22 cellular contexts compared by ENCODE assay signal in the genomic region with DNA sequence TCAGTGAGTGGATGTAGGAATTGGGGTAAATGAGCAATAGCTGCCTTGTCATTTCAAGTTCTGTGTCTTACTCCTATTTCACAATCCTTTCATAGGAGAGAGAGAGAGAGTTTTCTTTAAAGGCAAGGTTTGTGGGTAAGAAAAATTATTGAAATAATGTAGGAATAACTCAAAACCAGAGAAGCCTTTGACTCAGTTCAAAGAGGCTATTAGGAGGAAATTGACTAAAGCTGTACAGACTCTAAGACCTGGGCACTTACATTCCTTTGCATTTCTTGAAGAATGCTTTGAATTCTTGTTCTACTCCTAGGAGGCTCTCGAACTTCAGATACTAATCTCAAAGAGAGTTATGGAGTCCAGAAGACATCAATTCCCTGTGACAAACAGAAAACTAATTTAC.
DNase-seq lines count a peak whose midpoint lies in the region; ATAC-seq, FAIRE-seq and TF ChIP-seq lines count a peak whose summit lies in the region.
"Had no signal": no experiment of that assay in that cellular context is flagged by ENCODE, and none has a peak within 500 bp of the region (broad histone marks: within the 10 kb centered on the region; RNA-seq: fewer than 3 reads in every experiment).

No MANE protein-coding gene starts in this region.

- TF ChIP-seq POLR2A in HepG2 (IDR thresholded peaks at IDR 0.05; ENCODE audit: insufficient read depth in 1 of 2, low read depth in 2 of 2, low read length in 2 of 2) = no peak
- TF ChIP-seq POLR2A in right lobe of liver (IDR thresholded peaks at IDR 0.05) = no peak

- no peaks in the 10 kb centered on the region for H4K20me1 ChIP-seq in HepG2 (ENCODE audit: insufficient read depth, low read length)

- no peaks in the 10 kb centered on the region for H3K4me1 Mint-ChIP-seq in natural killer cell treated with Interleukin-12 subunit alpha and Interleukin-12 subunit beta and Interleukin-15 and Interleukin-18, amount 100 ng/mL, for 72 hours (ENCODE audit: low read depth in 2 of 2)
- H3K4me1 Mint-ChIP-seq in natural killer cell = no peaks in the 10 kb centered on the region
- H3K4me1 Mint-ChIP-seq: activated B cell treated with CpG ODN at 0.5 μM for 24 hours, IgD-negative memory B cell, naive B cell, T-helper 17 cell had no signal

- TF ChIP-seq CTCF in HepG2 (CRISPR knock-in tag; IDR thresholded peaks at IDR 0.05) (no peak), right lobe of liver (IDR thresholded peaks at IDR 0.05) (no peak), astrocyte of the spinal cord (IDR thresholded peaks at IDR 0.05; ENCODE audit: low read depth, low read length) (no peak), left lung (IDR thresholded peaks at IDR 0.05) (no peak), BE2C (IDR thresholded peaks at IDR 0.05; ENCODE audit: low read depth, low read length) (no peak), natural killer cell (IDR thresholded peaks at IDR 0.05) (no peak)

- no peak for FAIRE-seq in HepG2 (lab: Jason Lieb, UNC)
- FAIRE-seq: small intestine had no signal

- H3K9me3 Mint-ChIP-seq in natural killer cell treated with Interleukin-12 subunit alpha and Interleukin-12 subunit beta and Interleukin-15 and Interleukin-18, amount 100 ng/mL, for 72 hours = peaks cover 3% of the 10 kb centered on the region
- peaks cover 11 to 16% of the 10 kb centered on the region in 2 donors for H3K9me3 Mint-ChIP-seq in natural killer cell

- H3K9ac ChIP-seq in HepG2 (ENCODE audit: insufficient read depth, low read depth, low read length) = no peak overlapping the region

- CTCF ChIA-PET in HepG2 (lab: Yijun Ruan, JAX; ENCODE audit: low intra/inter-chr PET ratio, low total read pairs) = no interaction called here

- no peak overlapping the region for H3K4me2 ChIP-seq in HepG2 (ENCODE audit: low read depth, low read length)

- WGBS in HepG2 (ENCODE audit: low lambda C conversion rate) = 0% methylated on average over 1 of the region's 1 CpG
- WGBS in right lobe of liver (ENCODE audit: insufficient coverage, low coverage, low lambda C conversion rate, missing lambda C conversion rate) = 29% methylated on average over 1 of the region's 1 CpG

- H3K36me3 ChIP-seq in HepG2 (replicated peaks in 1 of 2; ENCODE audit: control insufficient read depth in 1 of 2, insufficient read depth in 2 of 2, low read length in 2 of 2) (no peaks in the 10 kb centered on the region), right lobe of liver (no peaks in the 10 kb centered on the region), left lung (no peaks in the 10 kb centered on the region), BE2C (no peaks in the 10 kb centered on the region)
- H3K36me3 ChIP-seq: tibial nerve had no signal

- H3K4me3 ChIP-seq in HepG2 (replicated peaks in 1 of 3; ENCODE audit: insufficient read depth in 1 of 3, low read depth in 2 of 3, low read length in 3 of 3) (no peak overlapping the region), right lobe of liver (no peak overlapping the region), astrocyte of the spinal cord (ENCODE audit: low read depth, low read length) (no peak overlapping the region), left lung (no peak overlapping the region), BE2C (ENCODE audit: low read depth, low read length) (no peak overlapping the region)
- H3K4me3 ChIP-seq: tibial nerve had no signal

- H3K27ac ChIP-seq in HepG2 (ENCODE audit: extremely low read length, insufficient read depth, low read length) (no peak overlapping the region), right lobe of liver (no peak overlapping the region), left lung (no peak overlapping the region)
- H3K27ac ChIP-seq: 22Rv1, tibial nerve had no signal

- ATAC-seq in HepG2 (no peak), right lobe of liver (no peak), left lung (peak; percentile 84), natural killer cell (no peak)
- ATAC-seq in natural killer cell treated with Interleukin-12 subunit alpha and Interleukin-12 subunit beta and Interleukin-15 and Interleukin-18, amount 100 ng/mL, for 72 hours = no peak
- ATAC-seq: T-helper 17 cell had no signal

- TF ChIP-seq EP300 in HepG2 (IDR thresholded peaks at IDR 0.05; ENCODE audit: low read depth in 2 of 2, low read length in 2 of 2) (no peak), HepG2 (CRISPR knock-in tag; IDR thresholded peaks at IDR 0.05; ENCODE audit: borderline replicate concordance) (no peak)

- H3K27me3 ChIP-seq in HepG2 (ENCODE audit: control insufficient read depth in 1 of 2, insufficient read depth in 2 of 2, low read length in 2 of 2) (no peaks in the 10 kb centered on the region; a peak in 1 of 5 replicates), right lobe of liver (no peaks in the 10 kb centered on the region), left lung (no peaks in the 10 kb centered on the region), BE2C (no peaks in the 10 kb centered on the region)
- H3K27me3 ChIP-seq: tibial nerve had no signal

- no peak for DNase-seq in HepG2 (ENCODE audit: low spot score)
- no peak for DNase-seq in right lobe of liver
- DNase-seq in astrocyte of the spinal cord (ENCODE audit: low read depth, low spot score) = peak; percentile 63
- DNase-seq in left lung = no peak
- DNase-seq in natural killer cell treated with Interleukin-12 subunit alpha and Interleukin-12 subunit beta and Interleukin-15 and Interleukin-18, amount 100 ng/mL, for 72 hours (ENCODE audit: low spot score) = no peak
- DNase-seq in AML-193 (lab: John Stamatoyannopoulos, UW) = no peak
- no peak for DNase-seq in BE2C
- DNase-seq in natural killer cell = no peak
- DNase-seq: activated B cell treated with CpG ODN at 0.5 μM for 24 hours; activated CD8-positive, alpha-beta memory T cell treated with anti-CD3 and anti-CD28 coated beads for 24 hours; CD4-positive, alpha-beta T cell; endodermal cell; foreskin melanocyte; naive B cell; NCI-H2029; posterior cingulate gyrus; SIG-M5; small intestine; T-helper 17 cell had no signal

- TF ChIP-seq RAD21 in HepG2 (CRISPR knock-in tag; IDR thresholded peaks at IDR 0.05) = no peak

- peaks cover 4% of the 10 kb centered on the region for H3K36me3 Mint-ChIP-seq in natural killer cell treated with Interleukin-12 subunit alpha and Interleukin-12 subunit beta and Interleukin-15 and Interleukin-18, amount 100 ng/mL, for 72 hours
- peaks cover 10% of the 10 kb centered on the region for H3K36me3 Mint-ChIP-seq in natural killer cell
- H3K36me3 Mint-ChIP-seq: IgD-negative memory B cell, naive B cell had no signal

- in situ Hi-C loops in HepG2 (cut with HindIII; ENCODE audit: extremely low pct_ligation_motif_present, low pct_unique_long_range_greater_than_20kb) = no loop called here
- in situ Hi-C loops in astrocyte of the spinal cord (cut with HindIII; ENCODE audit: low sequenced_read_pairs) = no loop called here

- H3K4me1 ChIP-seq in HepG2 (ENCODE audit: insufficient read depth, low read length) (no peaks in the 10 kb centered on the region), right lobe of liver (no peaks in the 10 kb centered on the region), left lung (peaks cover 0 to 4% of the 10 kb centered on the region in 2 donors), BE2C (peaks cover 13% of the 10 kb centered on the region)

- H3K27me3 Mint-ChIP-seq in natural killer cell treated with Interleukin-12 subunit alpha and Interleukin-12 subunit beta and Interleukin-15 and Interleukin-18, amount 100 ng/mL, for 72 hours = no peaks in the 10 kb centered on the region
- no peaks in the 10 kb centered on the region for H3K27me3 Mint-ChIP-seq in natural killer cell (ENCODE audit: low read depth in 2 of 2)
- H3K27me3 Mint-ChIP-seq: activated B cell treated with CpG ODN at 0.5 μM for 24 hours; CD4-positive, alpha-beta T cell; IgD-negative memory B cell; naive B cell; T-helper 17 cell had no signal

- no peak overlapping the region for H3K4me3 Mint-ChIP-seq in natural killer cell treated with Interleukin-12 subunit alpha and Interleukin-12 subunit beta and Interleukin-15 and Interleukin-18, amount 100 ng/mL, for 72 hours
- H3K4me3 Mint-ChIP-seq in natural killer cell = no peak overlapping the region
- H3K4me3 Mint-ChIP-seq: activated B cell treated with CpG ODN at 0.5 μM for 24 hours; CD4-positive, alpha-beta T cell; endodermal cell; IgD-negative memory B cell; naive B cell; T-helper 17 cell had no signal

- no peaks in the 10 kb centered on the region for H3K79me2 ChIP-seq in HepG2 (ENCODE audit: insufficient read depth, low read length)

- H2AFZ ChIP-seq in HepG2 (ENCODE audit: low read length) = no peak overlapping the region

- no TSS peak for BruUV-seq in HepG2 (replicated peaks; lab: Mats Ljungman, UMichigan)

- H3K9me3 ChIP-seq in HepG2 (ENCODE audit: low read length) = no peaks in the 10 kb centered on the region
- H3K9me3 ChIP-seq in right lobe of liver = no peaks in the 10 kb centered on the region
- H3K9me3 ChIP-seq in left lung = no peaks in the 10 kb centered on the region
- H3K9me3 ChIP-seq in BE2C = no peaks in the 10 kb centered on the region

- POLR2A ChIA-PET in HepG2 (lab: Yijun Ruan, JAX) = no interaction called here

- intact Hi-C loops in HepG2 (cut with micrococcal nuclease; ENCODE audit: unreplicated experiment) = no loop called here
- intact Hi-C loops in right lobe of liver (cut with DNase I) = no loop called here
- intact Hi-C loops in left lung (cut with DNase I) = no loop called here
- intact Hi-C loops in natural killer cell (cut with micrococcal nuclease) = no loop called here

- no peak overlapping the region for H3K27ac Mint-ChIP-seq in natural killer cell treated with Interleukin-12 subunit alpha and Interleukin-12 subunit beta and Interleukin-15 and Interleukin-18, amount 100 ng/mL, for 72 hours
- H3K27ac Mint-ChIP-seq in natural killer cell = no peak overlapping the region
- H3K27ac Mint-ChIP-seq: activated B cell treated with CpG ODN at 0.5 μM for 24 hours; CD4-positive, alpha-beta T cell; endodermal cell; IgD-negative memory B cell; naive B cell; T-helper 17 cell had no signal

TF ChIP-seq in HepG2, 621 proteins besides CTCF, POLR2A, EP300 and RAD21:
- TF ChIP-seq CEBPB (IDR thresholded peaks at IDR 0.05; ENCODE audit: borderline replicate concordance, low read depth, low read length) (peak; percentile 24; the same call in 1 of the 2 replicates), NR2F6 (IDR thresholded peaks at IDR 0.05) (no peak), NR2F6 (CRISPR knock-in tag; IDR thresholded peaks at IDR 0.05) (no peak)
- TF ChIP-seq, protein P1, sequence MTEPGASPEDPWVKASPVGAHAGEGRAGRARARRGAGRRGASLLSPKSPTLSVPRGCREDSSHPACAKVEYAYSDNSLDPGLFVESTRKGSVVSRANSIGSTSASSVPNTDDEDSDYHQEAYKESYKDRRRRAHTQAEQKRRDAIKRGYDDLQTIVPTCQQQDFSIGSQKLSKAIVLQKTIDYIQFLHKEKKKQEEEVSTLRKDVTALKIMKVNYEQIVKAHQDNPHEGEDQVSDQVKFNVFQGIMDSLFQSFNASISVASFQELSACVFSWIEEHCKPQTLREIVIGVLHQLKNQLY (CRISPR knock-in tag; IDR thresholded peaks at IDR 0.05) = no peak
- TF ChIP-seq, protein P2, sequence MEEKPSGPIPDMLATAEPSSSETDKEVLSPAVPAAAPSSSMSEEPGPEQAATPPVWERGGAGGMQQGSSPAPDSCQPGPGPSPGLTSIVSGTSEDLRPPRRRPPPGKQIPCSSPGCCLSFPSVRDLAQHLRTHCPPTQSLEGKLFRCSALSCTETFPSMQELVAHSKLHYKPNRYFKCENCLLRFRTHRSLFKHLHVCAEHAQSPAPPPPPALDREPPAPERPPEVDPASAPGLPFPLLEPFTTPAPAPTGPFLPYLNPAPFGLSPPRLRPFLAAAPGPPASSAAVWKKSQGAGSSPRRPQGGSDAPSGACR (CRISPR knock-in tag; IDR thresholded peaks at IDR 0.05) = no peak
